Comparison of ENCODE assay signal across 18 cellular contexts in genomic region chr5:102799017-102799416, GRCh38. TPM values are rescaled to one million over a fixed set of nuclear protein-coding genes. Genes with fewer than 3 reads are reported as not detected.
DNase-seq lines count a peak whose midpoint lies in the region; ATAC-seq, FAIRE-seq and TF ChIP-seq lines count a peak whose summit lies in the region.
"Had no signal": no experiment of that assay in that cellular context is flagged by ENCODE, and none has a peak within 500 bp of the region (broad histone marks: within the 10 kb centered on the region; RNA-seq: fewer than 3 reads in every experiment).

No MANE protein-coding gene starts in this region.

- H3K27me3 ChIP-seq in liver (ENCODE audit: control insufficient read depth in 4 of 4, insufficient read depth in 4 of 4, low read length in 3 of 4): no peaks in the 10 kb centered on the region
- no peaks in the 10 kb centered on the region for H3K27me3 ChIP-seq in HepG2 (ENCODE audit: control insufficient read depth in 1 of 2, insufficient read depth in 2 of 2, low read length in 2 of 2)
- H3K27me3 ChIP-seq in bronchial epithelial cell (ENCODE audit: control insufficient read depth, insufficient read depth, low read length): no peaks in the 10 kb centered on the region
- H3K27me3 ChIP-seq in heart right ventricle: no peaks in the 10 kb centered on the region
- H3K27me3 ChIP-seq: colonic mucosa, neutrophil, right lobe of liver had no signal

- H3K9me3 ChIP-seq in liver (ENCODE audit: control insufficient read depth in 4 of 4, low read length in 3 of 4): no peaks in the 10 kb centered on the region
- H3K9me3 ChIP-seq in HepG2 (ENCODE audit: low read length): no peaks in the 10 kb centered on the region
- H3K9me3 ChIP-seq in heart right ventricle: no peaks in the 10 kb centered on the region
- H3K9me3 ChIP-seq: colonic mucosa, mucosa of descending colon, neutrophil, right lobe of liver had no signal

- POLR2A ChIA-PET in HepG2 (lab: Yijun Ruan, JAX): no interaction called here

- H3K9ac ChIP-seq in liver (ENCODE audit: low read depth in 1 of 2, low read length in 2 of 2) (no peak overlapping the region), HepG2 (ENCODE audit: insufficient read depth, low read depth, low read length) (no peak overlapping the region)

- no peak for TF ChIP-seq POLR2A in HepG2 (IDR thresholded peaks at IDR 0.05; ENCODE audit: insufficient read depth in 1 of 2, low read depth in 2 of 2, low read length in 2 of 2)
- TF ChIP-seq POLR2A in GM12892 (IDR thresholded peaks at IDR 0.05; ENCODE audit: low read depth, low read length): no peak

- H3K4me3 ChIP-seq in liver (ENCODE audit: low read depth in 1 of 3, low read length in 3 of 3): no peak overlapping the region
- H3K4me3 ChIP-seq in HepG2 (replicated peaks in 1 of 3; ENCODE audit: insufficient read depth in 1 of 3, low read depth in 2 of 3, low read length in 3 of 3): no peak overlapping the region
- no peak overlapping the region for H3K4me3 ChIP-seq in bronchial epithelial cell (ENCODE audit: low read depth, low read length)
- no peak overlapping the region for H3K4me3 ChIP-seq in heart right ventricle
- H3K4me3 ChIP-seq: colonic mucosa, mucosa of descending colon, right lobe of liver had no signal

- peaks cover 3 to 29% (median 21%) of the 10 kb centered on the region in 4 donors for H3K4me1 ChIP-seq in liver (ENCODE audit: control insufficient read depth in 4 of 4, insufficient read depth in 4 of 4, low read length in 3 of 4)
- peaks cover 30% of the 10 kb centered on the region for H3K4me1 ChIP-seq in HepG2 (ENCODE audit: insufficient read depth, low read length)
- H3K4me1 ChIP-seq in heart right ventricle: peaks cover 0 to 83% (median 55%) of the 10 kb centered on the region in 9 donors
- H3K4me1 ChIP-seq: colonic mucosa had no signal

- CTCF ChIA-PET in HepG2 (lab: Yijun Ruan, JAX; ENCODE audit: low intra/inter-chr PET ratio, low total read pairs): no interaction called here

- TF ChIP-seq EP300 in HepG2 (IDR thresholded peaks at IDR 0.05; ENCODE audit: low read depth in 2 of 2, low read length in 2 of 2) (no peak), HepG2 (CRISPR knock-in tag; IDR thresholded peaks at IDR 0.05; ENCODE audit: borderline replicate concordance) (no peak)

- H3K4me2 ChIP-seq in HepG2 (ENCODE audit: low read depth, low read length): no peak overlapping the region

- BruUV-seq in HepG2 (replicated peaks; lab: Mats Ljungman, UMichigan): no TSS peak

- no peaks in the 10 kb centered on the region for H4K20me1 ChIP-seq in HepG2 (ENCODE audit: insufficient read depth, low read length)

- no peak overlapping the region for H2AFZ ChIP-seq in HepG2 (ENCODE audit: low read length)

- 25% methylated on average over 2 of the region's 2 CpGs for WGBS in liver
- WGBS in HepG2 (ENCODE audit: low lambda C conversion rate): 79% methylated on average over 2 of the region's 2 CpGs
- WGBS in heart right ventricle, 2 donors: 16 to 17% methylated on average over 2 of the region's 2 CpGs

- in situ Hi-C loops in HepG2 (cut with HindIII; ENCODE audit: extremely low pct_ligation_motif_present, low pct_unique_long_range_greater_than_20kb): no loop called here

- no peak for FAIRE-seq in HepG2 (lab: Jason Lieb, UNC)
- FAIRE-seq in bronchial epithelial cell (lab: Jason Lieb, UNC): no peak
- FAIRE-seq in GM12892 (lab: Jason Lieb, UNC): no peak
- FAIRE-seq: kidney had no signal

- no peaks in the 10 kb centered on the region for H3K36me3 ChIP-seq in liver (ENCODE audit: control insufficient read depth in 4 of 4, insufficient read depth in 3 of 4, low read depth in 1 of 4, low read length in 3 of 4)
- no peaks in the 10 kb centered on the region for H3K36me3 ChIP-seq in HepG2 (replicated peaks in 1 of 2; ENCODE audit: control insufficient read depth in 1 of 2, insufficient read depth in 2 of 2, low read length in 2 of 2)
- H3K36me3 ChIP-seq in bronchial epithelial cell (ENCODE audit: control insufficient read depth, insufficient read depth, low read length): no peaks in the 10 kb centered on the region
- no peaks in the 10 kb centered on the region for H3K36me3 ChIP-seq in heart right ventricle
- H3K36me3 ChIP-seq: colonic mucosa, neutrophil, right lobe of liver had no signal

- no peak overlapping the region for H3K27ac ChIP-seq in liver (ENCODE audit: low read depth in 1 of 2, low read length in 2 of 2)
- H3K27ac ChIP-seq in HepG2 (ENCODE audit: extremely low read length, insufficient read depth, low read length): no peak overlapping the region
- H3K27ac ChIP-seq in heart right ventricle: peak overlapping the region in 8 of 10 donors; percentile 10 to 79 (median 54)
- H3K27ac ChIP-seq: colonic mucosa, neutrophil, right lobe of liver had no signal

- intact Hi-C loops in HepG2 (cut with micrococcal nuclease; ENCODE audit: unreplicated experiment) (loop anchor here (10.0 kb wide), 1 partner anchor 214 kb away; no protein-coding TSS in a partner anchor), heart right ventricle (cut with DNase I) (loop anchor here in 4 of 10 donors (5.0 kb wide), 1 partner anchor 68 kb away; no protein-coding TSS in a partner anchor)

- no peaks in the 10 kb centered on the region for H3K79me2 ChIP-seq in HepG2 (ENCODE audit: insufficient read depth, low read length)

- DNase-seq in HepG2 (ENCODE audit: low spot score) (no peak), bronchial epithelial cell (ENCODE audit: low read depth) (peak; percentile 18), heart right ventricle (peak in 1 of 2 donors; percentile 27), GM12892 (ENCODE audit: insufficient read length) (no peak), DMS 273 treated with DMSO at 0.1 percent for 48 hours (lab: John Stamatoyannopoulos, UW) (no peak), foreskin melanocyte (no peak), GM03348 (ENCODE audit: low spot score) (no peak)
- DNase-seq: activated CD4-positive, alpha-beta T cell treated with anti-CD3 and anti-CD28 coated beads, Interleukin-2, amount 10 ng/mL, durations not matched to agents 24 days and 14 days; aorta; colonic mucosa; head of caudate nucleus; kidney; mucosa of descending colon; NCI-H146; NCI-H524; right lobe of liver had no signal

- TF ChIP-seq CTCF in liver (IDR thresholded peaks at IDR 0.05; ENCODE audit: low read depth, low read length, missing input control) (no peak), HepG2 (CRISPR knock-in tag; IDR thresholded peaks at IDR 0.05) (no peak), bronchial epithelial cell (IDR thresholded peaks at IDR 0.05; ENCODE audit: insufficient read depth, low read length, severe bottlenecking) (no peak), heart right ventricle (IDR thresholded peaks at IDR 0.05) (no peak)

- TF ChIP-seq RAD21 in liver (IDR thresholded peaks at IDR 0.05) (no peak), HepG2 (CRISPR knock-in tag; IDR thresholded peaks at IDR 0.05) (no peak)

- ATAC-seq in HepG2 (no peak), heart right ventricle (peak; percentile 56 to 89 (median 84))
- ATAC-seq: mucosa of descending colon had no signal

TF ChIP-seq in liver, 16 proteins besides CTCF, POLR2A, EP300 and RAD21 (continues in another document):
- TF ChIP-seq HNF4G (IDR thresholded peaks at IDR 0.05): no peak

TF ChIP-seq in HepG2, 621 proteins besides CTCF, POLR2A, EP300 and RAD21 (continues in another document):
- TF ChIP-seq REXO4 (CRISPR knock-in tag; IDR thresholded peaks at IDR 0.05; ENCODE audit: borderline replicate concordance) (no peak), FIP1L1 (IDR thresholded peaks at IDR 0.05; ENCODE audit: borderline replicate concordance, insufficient read depth, low read depth, low read length) (no peak), ZNF616 (CRISPR knock-in tag; IDR thresholded peaks at IDR 0.05; ENCODE audit: low read depth) (no peak), ZNF780A (CRISPR knock-in tag; IDR thresholded peaks at IDR 0.05) (no peak), ZNF124 (CRISPR knock-in tag; IDR thresholded peaks at IDR 0.05) (no peak), ZBTB25 (CRISPR knock-in tag; IDR thresholded peaks at IDR 0.05) (no peak)

RNA-seq across cellular contexts. Expression of gene PAM, which starts 43.9 kb away (rescaled TPM):
- total RNA-seq in liver (10 to 100 TPM; 15.2 to 27.5 TPM), HepG2 (2016; rRNA removed; fragmentation: Illumina TruSeq; extraction: Trizol) (14.5 and 20.2 TPM in 2 replicates), bronchial epithelial cell (68.4 and 125 TPM in 2 replicates), heart right ventricle (1,000 to 10,000 TPM in 8 of 10 donors, 100 to 1,000 TPM in 2; 917 to 1,485 (median 1,108) TPM)
- polyA plus RNA-seq in liver (10 to 100 TPM in 1 of 2 donors, 1 to 10 TPM in 1; 8.2 to 12.2 TPM), HepG2 (2011; rRNA removed) (65.9 and 79.1 TPM in 2 replicates), heart right ventricle (100 to 1,000 TPM; 488 to 515 TPM)
- 2.9 and 4.1 TPM in 2 replicates for total RNA-seq in HepG2 (2016; cell fraction: cytosol; rRNA removed; fragmentation: Illumina TruSeq; extraction: Trizol; ENCODE audit: low read depth)
- 15.9 and 21.2 TPM in 2 replicates for total RNA-seq in HepG2 (2016; cell fraction: insoluble cytoplasmic fraction; rRNA removed; fragmentation: Illumina TruSeq; extraction: Trizol)
- total RNA-seq in HepG2 (2016; cell fraction: membrane; rRNA removed; fragmentation: Illumina TruSeq; extraction: Trizol): 11.0 and 12.0 TPM in 2 replicates
- total RNA-seq in HepG2 (2016; cell fraction: nucleus; rRNA removed; fragmentation: Illumina TruSeq; extraction: Trizol): 26.2 and 31.9 TPM in 2 replicates
- polyA plus RNA-seq in HepG2 (2011; cell fraction: cytosol; rRNA removed): 32.9 and 50.9 TPM in 2 replicates
- 21.8 and 24.3 TPM in 2 replicates for polyA plus RNA-seq in HepG2 (2011; cell fraction: nucleus; rRNA removed)
- polyA plus RNA-seq in HepG2 (2012): 45.1 and 59.9 TPM in 2 replicates
- polyA plus RNA-seq in HepG2 (2016; cell fraction: cytosol; fragmentation: Illumina TruSeq; extraction: Trizol; ENCODE audit: low read depth): 2.9 TPM in 2 replicates
- 13.7 and 15.8 TPM in 2 replicates for polyA plus RNA-seq in HepG2 (2016; cell fraction: insoluble cytoplasmic fraction; fragmentation: Illumina TruSeq; extraction: Trizol; ENCODE audit: low read depth)
- polyA plus RNA-seq in HepG2 (2016; cell fraction: membrane; fragmentation: Illumina TruSeq; extraction: Trizol; ENCODE audit: low read depth): 7.8 and 9.1 TPM in 2 replicates
- polyA plus RNA-seq in HepG2 (2016; cell fraction: nucleus; fragmentation: Illumina TruSeq; extraction: Trizol; ENCODE audit: insufficient read depth, low read depth): 28.2 and 31.3 TPM in 2 replicates
- 90.8 and 98.2 TPM in 2 replicates for polyA minus RNA-seq in HepG2 (2011; rRNA and poly(A)+ RNA removed; ENCODE audit: low replicate concordance)
- 38.8 and 52.7 TPM in 2 replicates for polyA minus RNA-seq in HepG2 (2011; cell fraction: cytosol; rRNA and poly(A)+ RNA removed)
- 80.4 and 84.7 TPM in 2 replicates for polyA minus RNA-seq in HepG2 (2011; cell fraction: nucleus; rRNA and poly(A)+ RNA removed)
- polyA plus RNA-seq in GM12892 (2012; ENCODE audit: missing spikeins): 39.0 TPM

Comparison
In these comparisons a context has a peak if more than half of its experiments do, and no peak if none do; other contexts are left out.
1. H3K27ac ChIP-seq: peak in heart right ventricle (8 of 10); none in liver (0 of 2) and HepG2 (single experiment).